In the genomic region with DNA sequence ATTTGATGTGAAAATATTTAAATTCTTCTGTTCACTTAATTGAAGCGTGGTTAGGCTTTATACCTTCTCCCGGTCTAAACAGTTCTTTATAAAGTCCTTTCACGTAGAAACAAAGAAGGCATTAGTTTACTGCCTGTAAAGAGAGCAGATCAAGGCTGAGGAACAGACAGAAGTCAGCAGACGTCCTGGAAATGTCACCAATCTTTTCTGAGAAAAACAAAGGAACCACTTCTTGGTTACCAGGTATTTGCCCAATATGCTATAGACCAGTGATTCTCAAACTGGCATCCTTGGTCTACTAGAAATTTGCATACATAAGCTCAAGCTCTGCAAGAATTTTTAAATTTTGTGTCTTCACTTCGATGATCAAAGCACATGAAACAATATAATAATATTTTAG, we compare ENCODE assay signal across 13 cellular contexts.
A peak's percentile ranks its signal among the peaks of the same experiment; 100 is the strongest.
DNase-seq lines count a peak whose midpoint lies in the region; ATAC-seq, FAIRE-seq and TF ChIP-seq lines count a peak whose summit lies in the region.
"Had no signal": no experiment of that assay in that cellular context is flagged by ENCODE, and none has a peak within 500 bp of the region (broad histone marks: within the 10 kb centered on the region; RNA-seq: fewer than 3 reads in every experiment).

No MANE protein-coding gene starts in this region.

- no peaks in the 10 kb centered on the region for H3K9me3 ChIP-seq in Karpas-422 (ENCODE audit: low read length)
- no peaks in the 10 kb centered on the region for H3K9me3 ChIP-seq in astrocyte (ENCODE audit: insufficient read depth, low read depth, low read length)
- H3K9me3 ChIP-seq: gastrocnemius medialis, HAP-1, thyroid gland had no signal

- no peaks in the 10 kb centered on the region for H3K36me3 Mint-ChIP-seq in astrocyte (ENCODE audit: low read depth, unreplicated experiment)
- peaks cover 6% of the 10 kb centered on the region for H3K36me3 Mint-ChIP-seq in natural killer cell treated with Interleukin-12 subunit alpha and Interleukin-12 subunit beta and Interleukin-15 and Interleukin-18, amount 100 ng/mL, for 72 hours

- peaks cover 39% of the 10 kb centered on the region for H3K4me1 ChIP-seq in Karpas-422 (ENCODE audit: low read length)
- peaks cover 28% of the 10 kb centered on the region for H3K4me1 ChIP-seq in astrocyte (ENCODE audit: insufficient read depth, low read length)
- H3K4me1 ChIP-seq: gastrocnemius medialis, HAP-1, thyroid gland had no signal

- FAIRE-seq in astrocyte (lab: Jason Lieb, UNC) = no peak

- H3K9ac ChIP-seq in Karpas-422 (ENCODE audit: low read length) (no peak overlapping the region), astrocyte (ENCODE audit: low read length) (peak overlapping the region; percentile 61)
- H3K9ac ChIP-seq: parathyroid adenoma had no signal

- no peaks in the 10 kb centered on the region for H3K27me3 Mint-ChIP-seq in astrocyte (ENCODE audit: low read depth, unreplicated experiment)
- no peaks in the 10 kb centered on the region for H3K27me3 Mint-ChIP-seq in natural killer cell treated with Interleukin-12 subunit alpha and Interleukin-12 subunit beta and Interleukin-15 and Interleukin-18, amount 100 ng/mL, for 72 hours

- DNase-seq in CD1c-positive myeloid dendritic cell (ENCODE audit: extremely low spot score) (peak; percentile 34), Karpas-422 (no peak), astrocyte (ENCODE audit: low read depth) (no peak), NCI-H526 (lab: John Stamatoyannopoulos, UW) (no peak), NCI-H446 treated with DMSO at 0.1 percent for 48 hours (lab: John Stamatoyannopoulos, UW) (no peak), hippocampal formation (lab: John Stamatoyannopoulos, UW) (no peak)
- DNase-seq in natural killer cell treated with Interleukin-12 subunit alpha and Interleukin-12 subunit beta and Interleukin-15 and Interleukin-18, amount 100 ng/mL, for 72 hours (ENCODE audit: low spot score) = no peak
- DNase-seq: gastrocnemius medialis, left cardiac atrium, thyroid gland had no signal

- peak overlapping the region; percentile 10 for H3K4me2 ChIP-seq in Karpas-422 (ENCODE audit: low read depth, low read length, poor library complexity, severe bottlenecking)
- peak overlapping the region; percentile 65 for H3K4me2 ChIP-seq in astrocyte (ENCODE audit: low read length)

- peak overlapping the region; percentile 59 for H2AFZ ChIP-seq in Karpas-422 (ENCODE audit: low read length)
- no peak overlapping the region for H2AFZ ChIP-seq in astrocyte (ENCODE audit: low read depth, low read length)
- H2AFZ ChIP-seq: parathyroid adenoma had no signal

- H3K27ac ChIP-seq in Karpas-422 (ENCODE audit: low read length) (no peak overlapping the region), astrocyte (ENCODE audit: low read depth, low read length) (peak overlapping the region; percentile 87)
- H3K27ac ChIP-seq: gastrocnemius medialis, parathyroid adenoma, thyroid gland had no signal

- no peaks in the 10 kb centered on the region for H3K9me2 ChIP-seq in Karpas-422 (replicated peaks; ENCODE audit: insufficient read depth, low read length)

- no peak overlapping the region for H3K27ac Mint-ChIP-seq in astrocyte (ENCODE audit: unreplicated experiment)
- H3K27ac Mint-ChIP-seq in natural killer cell treated with Interleukin-12 subunit alpha and Interleukin-12 subunit beta and Interleukin-15 and Interleukin-18, amount 100 ng/mL, for 72 hours = peak overlapping the region; percentile 98 to 99

- H3K4me3 Mint-ChIP-seq in astrocyte (ENCODE audit: unreplicated experiment) = no peak overlapping the region
- H3K4me3 Mint-ChIP-seq in natural killer cell treated with Interleukin-12 subunit alpha and Interleukin-12 subunit beta and Interleukin-15 and Interleukin-18, amount 100 ng/mL, for 72 hours = peak overlapping the region; percentile 91

- no peaks in the 10 kb centered on the region for H3K27me3 ChIP-seq in Karpas-422 (ENCODE audit: low read length)
- no peaks in the 10 kb centered on the region for H3K27me3 ChIP-seq in astrocyte (ENCODE audit: insufficient read depth, low read length)
- H3K27me3 ChIP-seq: gastrocnemius medialis, thyroid gland had no signal

- H3K79me2 ChIP-seq in Karpas-422 (ENCODE audit: low read length) (no peaks in the 10 kb centered on the region), astrocyte (ENCODE audit: insufficient read depth, low read length) (no peaks in the 10 kb centered on the region)
- H3K79me2 ChIP-seq: parathyroid adenoma had no signal

- TF ChIP-seq CTCF in astrocyte (IDR thresholded peaks at IDR 0.05; ENCODE audit: insufficient read depth, low read depth, low read length) = no peak

- H3K4me1 Mint-ChIP-seq in astrocyte (ENCODE audit: low read depth, unreplicated experiment) = peaks cover 22% of the 10 kb centered on the region
- H3K4me1 Mint-ChIP-seq in natural killer cell treated with Interleukin-12 subunit alpha and Interleukin-12 subunit beta and Interleukin-15 and Interleukin-18, amount 100 ng/mL, for 72 hours (ENCODE audit: low read depth in 2 of 2) = peaks cover 46 to 55% of the 10 kb centered on the region in 2 donors

- peak; percentile 70 to 71 for ATAC-seq in natural killer cell treated with Interleukin-12 subunit alpha and Interleukin-12 subunit beta and Interleukin-15 and Interleukin-18, amount 100 ng/mL, for 72 hours
- no peak for ATAC-seq in GM21423 (IDR thresholded peaks at IDR 0.05; ENCODE audit: unreplicated experiment)
- ATAC-seq: gastrocnemius medialis had no signal

- H3K36me3 ChIP-seq in Karpas-422 (ENCODE audit: insufficient read depth, low read length) = no peaks in the 10 kb centered on the region
- H3K36me3 ChIP-seq in astrocyte (ENCODE audit: insufficient read depth, low read length) = no peaks in the 10 kb centered on the region
- H3K36me3 ChIP-seq: gastrocnemius medialis, HAP-1, thyroid gland had no signal

- H3K9me3 Mint-ChIP-seq in astrocyte (ENCODE audit: unreplicated experiment) = no peaks in the 10 kb centered on the region
- peaks cover 6% of the 10 kb centered on the region for H3K9me3 Mint-ChIP-seq in natural killer cell treated with Interleukin-12 subunit alpha and Interleukin-12 subunit beta and Interleukin-15 and Interleukin-18, amount 100 ng/mL, for 72 hours

- H4K20me1 ChIP-seq in Karpas-422 (ENCODE audit: insufficient read depth, low read depth, low read length) (no peaks in the 10 kb centered on the region), astrocyte (ENCODE audit: insufficient read depth, low read length) (no peaks in the 10 kb centered on the region)

- H3K4me3 ChIP-seq in Karpas-422 (ENCODE audit: low read length) (0 out of 2 replicates have a peak overlapping the region, but pooled peaks have one; percentile 7), astrocyte (ENCODE audit: insufficient read depth, low read depth, low read length) (peak overlapping the region; percentile 4)
- H3K4me3 ChIP-seq: gastrocnemius medialis, HAP-1, thyroid gland had no signal
